In genomic region chr12:18139989-18140596, GRCh38 we compare ENCODE assay signal across 8 cellular contexts. TPM values are rescaled to one million over a fixed set of nuclear protein-coding genes. Genes with fewer than 3 reads are reported as not detected.
DNase-seq lines count a peak whose midpoint lies in the region; ATAC-seq and TF ChIP-seq lines count a peak whose summit lies in the region.

No MANE protein-coding gene starts in this region.

- no peak overlapping the region for H3K27ac Mint-ChIP-seq in type B pancreatic cell

- H3K4me3 Mint-ChIP-seq in type B pancreatic cell: no peak overlapping the region

- no peak for TF ChIP-seq POLR2A in gastroesophageal sphincter (IDR thresholded peaks at IDR 0.05)

- DNase-seq in ELR (ENCODE audit: low read depth) (peak; percentile 57), RPMI8226 (peak; percentile 13), type B pancreatic cell (ENCODE audit: extremely low spot score, unreplicated experiment) (no peak), SHP77 treated with DMSO at 0.1 percent for 48 hours (lab: John Stamatoyannopoulos, UW) (no peak)

- H3K4me1 ChIP-seq in gastroesophageal sphincter: peaks cover 0 to 4% (median 0%) of the 10 kb centered on the region in 3 donors

- WGBS in gastroesophageal sphincter (ENCODE audit: low coverage in 1 of 2), 2 donors: 4 to 18% methylated on average over 1 of the region's 1 CpG

- H3K36me3 ChIP-seq in gastroesophageal sphincter: no peaks in the 10 kb centered on the region

- TF ChIP-seq CTCF in gastroesophageal sphincter (IDR thresholded peaks at IDR 0.05) (peak; percentile 34 to 65 (median 46)), type B pancreatic cell (conservative IDR thresholded peaks at IDR 0.05) (peak; percentile 89)

- H3K27me3 Mint-ChIP-seq in type B pancreatic cell: peaks cover 3% of the 10 kb centered on the region

- peak; percentile 50 for ATAC-seq in HG03280 (IDR thresholded peaks at IDR 0.05; ENCODE audit: unreplicated experiment)
- no peak for ATAC-seq in gastroesophageal sphincter
- ATAC-seq in HG03442 (IDR thresholded peaks at IDR 0.05; ENCODE audit: unreplicated experiment): no peak
- no peak for ATAC-seq in HG02798 (IDR thresholded peaks at IDR 0.05; ENCODE audit: poor library complexity, unreplicated experiment)

- no peaks in the 10 kb centered on the region for H3K36me3 Mint-ChIP-seq in type B pancreatic cell

- H3K4me3 ChIP-seq in gastroesophageal sphincter: no peak overlapping the region

- no peaks in the 10 kb centered on the region for H3K9me3 Mint-ChIP-seq in type B pancreatic cell

- H3K4me1 Mint-ChIP-seq in type B pancreatic cell (ENCODE audit: unreplicated experiment): no peaks in the 10 kb centered on the region

- no peak for TF ChIP-seq EP300 in gastroesophageal sphincter (IDR thresholded peaks at IDR 0.05)

- H3K27me3 ChIP-seq in gastroesophageal sphincter: no peaks in the 10 kb centered on the region

- H3K27ac ChIP-seq in gastroesophageal sphincter: no peak overlapping the region

- no peaks in the 10 kb centered on the region for H3K9me3 ChIP-seq in gastroesophageal sphincter

RNA-seq across cellular contexts. Expression of gene RERGL, which starts 50.1 kb away (rescaled TPM):
- total RNA-seq in gastroesophageal sphincter: 1 to 10 TPM; 1.7 to 6.0 (median 3.6) TPM
- 1.1 and 1.5 TPM in 2 replicates for total RNA-seq in type B pancreatic cell (ENCODE audit: low replicate concordance)

Comparison
In these comparisons a context has a peak if more than half of its experiments do, and no peak if none do; other contexts are left out.
1. DNase-seq: peak in ELR (single experiment) and RPMI8226 (single experiment); none in type B pancreatic cell (single experiment) and SHP77 treated with DMSO at 0.1 percent for 48 hours (single experiment).